11 cellular contexts compared by ENCODE assay signal in the genomic region with DNA sequence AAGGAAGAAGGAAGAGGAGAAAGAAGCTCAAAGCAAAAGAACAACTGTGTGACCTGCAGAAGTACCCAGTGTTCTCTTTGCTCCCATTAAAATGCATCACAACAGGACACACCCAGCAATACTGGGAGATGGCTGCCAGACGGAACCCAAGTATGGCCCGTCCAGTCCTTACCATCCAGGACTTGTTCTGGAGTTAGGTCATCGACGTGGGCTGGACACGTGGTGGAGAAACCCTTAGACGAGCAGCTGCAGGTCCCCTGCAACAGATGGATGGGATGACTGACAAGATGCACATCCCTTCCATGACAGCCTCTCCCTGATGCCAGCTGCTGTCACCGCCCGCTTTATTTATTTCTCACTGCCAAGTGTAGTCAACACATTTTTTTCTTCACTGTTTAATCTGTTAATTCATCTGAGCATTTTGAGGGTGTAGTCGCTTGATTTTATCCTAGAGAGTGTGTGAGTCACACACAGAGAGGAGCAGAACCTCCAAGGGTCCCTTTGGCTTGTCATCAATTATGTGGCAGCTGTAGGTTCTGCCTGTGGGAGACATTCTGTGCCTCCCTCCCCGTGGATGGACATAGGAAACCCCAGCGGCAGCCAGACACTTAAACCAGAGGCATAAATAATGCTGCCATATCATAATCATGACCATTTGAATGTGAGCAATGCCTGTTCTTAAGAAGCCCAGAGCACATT.
A peak's percentile ranks its signal among the peaks of the same experiment; 100 is the strongest.
DNase-seq lines count a peak whose midpoint lies in the region; ATAC-seq, FAIRE-seq and TF ChIP-seq lines count a peak whose summit lies in the region.
"Had no signal": no experiment of that assay in that cellular context is flagged by ENCODE, and none has a peak within 500 bp of the region (broad histone marks: within the 10 kb centered on the region; RNA-seq: fewer than 3 reads in every experiment).

No MANE protein-coding gene starts in this region.

- H3K27me3 ChIP-seq in esophagus squamous epithelium (peaks cover 0 to 8% (median 0%) of the 10 kb centered on the region in 4 donors), pancreas (no peaks in the 10 kb centered on the region)

- H3K9me3 Mint-ChIP-seq in CD14-positive monocyte: no peaks in the 10 kb centered on the region
- no peaks in the 10 kb centered on the region for H3K9me3 Mint-ChIP-seq in osteocyte (ENCODE audit: unreplicated experiment)
- H3K9me3 Mint-ChIP-seq: activated naive CD8-positive, alpha-beta T cell treated with anti-CD3 and anti-CD28 coated beads, Interleukin-2, amount 50 U/mL, for 24 hours had no signal

- no peak overlapping the region for H3K27ac Mint-ChIP-seq in CD14-positive monocyte
- peak overlapping the region; percentile 96 for H3K27ac Mint-ChIP-seq in osteocyte (ENCODE audit: unreplicated experiment)
- H3K27ac Mint-ChIP-seq: activated naive CD8-positive, alpha-beta T cell treated with anti-CD3 and anti-CD28 coated beads, Interleukin-2, amount 50 U/mL, for 24 hours had no signal

- no peak for ATAC-seq in pancreas
- no peak for ATAC-seq in HG02759 (IDR thresholded peaks at IDR 0.05; ENCODE audit: unreplicated experiment)
- ATAC-seq: activated naive CD8-positive, alpha-beta T cell treated with anti-CD3 and anti-CD28 coated beads, Interleukin-2, amount 50 U/mL, for 24 hours had no signal

- H3K4me3 Mint-ChIP-seq in CD14-positive monocyte (no peak overlapping the region), osteocyte (ENCODE audit: unreplicated experiment) (no peak overlapping the region)
- H3K4me3 Mint-ChIP-seq: activated naive CD8-positive, alpha-beta T cell treated with anti-CD3 and anti-CD28 coated beads, Interleukin-2, amount 50 U/mL, for 24 hours had no signal

- intact Hi-C loops in CD14-positive monocyte (cut with micrococcal nuclease) (no loop called here), esophagus squamous epithelium (cut with DNase I) (no loop called here), pancreas (cut with DNase I) (loop anchor here in 1 of 3 donors (5.0 kb wide), 1 partner anchor 292 kb away; no protein-coding TSS in a partner anchor)

- H3K9me3 ChIP-seq in esophagus squamous epithelium (no peaks in the 10 kb centered on the region), pancreas (no peaks in the 10 kb centered on the region)

- peaks cover 0 to 25% (median 9%) of the 10 kb centered on the region in 3 donors for H3K4me1 ChIP-seq in esophagus squamous epithelium
- no peaks in the 10 kb centered on the region for H3K4me1 ChIP-seq in pancreas

- DNase-seq in CD14-positive monocyte (ENCODE audit: low spot score) (no peak), NCI-H2171 treated with DMSO at 0.1 percent for 48 hours (lab: John Stamatoyannopoulos, UW) (peak; percentile 69), esophagus squamous epithelium (lab: John Stamatoyannopoulos, UW) (no peak), osteocyte (ENCODE audit: extremely low spot score, unreplicated experiment) (no peak), pancreas (no peak), AG08395 (ENCODE audit: low spot score) (no peak)
- no peak for DNase-seq in activated CD4-positive, alpha-beta T cell treated with anti-CD3 and anti-CD28 coated beads for 4 hours

- H3K36me3 Mint-ChIP-seq in CD14-positive monocyte (no peaks in the 10 kb centered on the region), osteocyte (ENCODE audit: unreplicated experiment) (no peaks in the 10 kb centered on the region)

- FAIRE-seq in pancreas (lab: Jason Lieb, UNC): no peak
- FAIRE-seq: endometrium had no signal

- peak overlapping the region in 3 of 4 donors; percentile 27 to 55 (median 28) for H3K27ac ChIP-seq in esophagus squamous epithelium
- H3K27ac ChIP-seq in pancreas: no peak overlapping the region
- H3K27ac ChIP-seq: SK-N-MC had no signal

- no peak for TF ChIP-seq POLR2A in esophagus squamous epithelium (IDR thresholded peaks at IDR 0.05)

- H3K4me1 Mint-ChIP-seq in CD14-positive monocyte (peaks cover 14% of the 10 kb centered on the region), osteocyte (ENCODE audit: unreplicated experiment) (peaks cover 75% of the 10 kb centered on the region)

- H3K36me3 ChIP-seq in esophagus squamous epithelium: no peaks in the 10 kb centered on the region
- H3K36me3 ChIP-seq in pancreas: no peaks in the 10 kb centered on the region

- peak; percentile 78 for TF ChIP-seq CTCF in CD14-positive monocyte (IDR thresholded peaks at IDR 0.05)
- TF ChIP-seq CTCF in esophagus squamous epithelium (IDR thresholded peaks at IDR 0.05): no peak
- TF ChIP-seq CTCF in osteocyte (IDR thresholded peaks at IDR 0.05): peak; percentile 21
- TF ChIP-seq CTCF in pancreas (IDR thresholded peaks at IDR 0.05): peak in 2 of 4 donors; percentile 3 to 4

- H3K27me3 Mint-ChIP-seq in CD14-positive monocyte (ENCODE audit: low read depth in 3 of 3) (peaks cover 2 to 32% (median 22%) of the 10 kb centered on the region in 3 donors), osteocyte (ENCODE audit: unreplicated experiment) (no peaks in the 10 kb centered on the region)

- no peak overlapping the region for H3K4me3 ChIP-seq in esophagus squamous epithelium
- no peak overlapping the region for H3K4me3 ChIP-seq in pancreas
- H3K4me3 ChIP-seq: SK-N-MC had no signal

- WGBS in esophagus squamous epithelium, 2 donors: 65 to 68% methylated on average over 10 to 11 of the region's 11 CpGs
- 73 to 74% methylated on average over 11 of the region's 11 CpGs for WGBS in pancreas, 2 donors

Comparison
In these comparisons a context has a peak if more than half of its experiments do, and no peak if none do; other contexts are left out.
1. CTCF ChIP-seq: peak in CD14-positive monocyte (single experiment) and osteocyte (single experiment); none in esophagus squamous epithelium (0 of 6).
2. H3K27ac ChIP-seq: peak in esophagus squamous epithelium (3 of 4); none in pancreas (0 of 4).